In the genomic region with DNA sequence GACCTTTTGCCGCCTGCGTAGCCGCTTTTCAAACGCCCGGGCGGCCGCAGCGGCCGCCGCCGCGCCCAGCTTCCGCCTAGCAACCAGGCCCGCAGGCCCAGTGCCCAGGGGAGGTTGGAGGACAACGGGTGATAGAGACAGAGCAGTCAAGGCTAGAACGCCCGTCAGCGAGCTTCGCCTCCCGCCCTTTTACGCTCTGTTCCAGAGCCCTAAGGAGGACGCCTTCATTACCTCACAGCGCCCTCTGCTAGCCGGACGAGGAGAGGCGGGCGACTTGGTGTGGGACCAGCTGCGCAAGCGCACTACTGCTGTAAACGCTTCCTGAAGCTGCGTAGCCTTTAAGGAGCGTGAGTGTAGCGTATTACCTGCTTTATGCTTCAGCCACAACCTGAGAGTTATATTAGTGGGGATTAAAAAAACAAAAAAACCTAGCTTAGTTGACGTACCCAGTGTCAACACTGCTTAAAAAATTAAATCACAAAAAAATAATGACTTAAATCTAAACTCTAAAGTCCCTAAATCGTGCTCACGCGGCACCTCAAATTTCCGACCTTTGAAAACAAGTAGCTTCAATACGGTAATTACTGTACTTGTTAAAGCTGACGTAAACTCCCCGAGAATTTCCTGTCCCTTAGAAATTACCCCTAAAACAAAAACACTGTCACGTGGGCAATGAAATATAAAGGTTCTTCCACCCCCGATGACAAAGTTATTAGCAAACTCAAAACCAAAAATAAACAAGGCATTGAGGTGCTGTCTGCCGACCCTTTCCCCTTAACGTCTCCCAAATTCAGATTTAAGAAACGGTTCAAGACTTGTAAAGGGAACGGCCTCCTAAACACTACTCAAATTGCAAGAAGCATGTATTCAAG, we compare ENCODE assay signal across 1 cellular context.
TF ChIP-seq lines count a peak whose summit lies in the region.

Gene CEP120, minus strand, starts transcription at position 126 of the 872 bp plus-strand sequence. CDS start 405 bp downstream, outside the sequence.

TF ChIP-seq in HEK293, 187 proteins besides CTCF, POLR2A, EP300 and RAD21 (continued from another document and continues in another):
- TF ChIP-seq, protein P1, sequence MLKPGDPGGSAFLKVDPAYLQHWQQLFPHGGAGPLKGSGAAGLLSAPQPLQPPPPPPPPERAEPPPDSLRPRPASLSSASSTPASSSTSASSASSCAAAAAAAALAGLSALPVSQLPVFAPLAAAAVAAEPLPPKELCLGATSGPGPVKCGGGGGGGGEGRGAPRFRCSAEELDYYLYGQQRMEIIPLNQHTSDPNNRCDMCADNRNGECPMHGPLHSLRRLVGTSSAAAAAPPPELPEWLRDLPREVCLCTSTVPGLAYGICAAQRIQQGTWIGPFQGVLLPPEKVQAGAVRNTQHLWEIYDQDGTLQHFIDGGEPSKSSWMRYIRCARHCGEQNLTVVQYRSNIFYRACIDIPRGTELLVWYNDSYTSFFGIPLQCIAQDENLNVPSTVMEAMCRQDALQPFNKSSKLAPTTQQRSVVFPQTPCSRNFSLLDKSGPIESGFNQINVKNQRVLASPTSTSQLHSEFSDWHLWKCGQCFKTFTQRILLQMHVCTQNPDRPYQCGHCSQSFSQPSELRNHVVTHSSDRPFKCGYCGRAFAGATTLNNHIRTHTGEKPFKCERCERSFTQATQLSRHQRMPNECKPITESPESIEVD (tag by site-specific recombination; IDR thresholded peaks at IDR 0.05), result peak; percentile 88
- TF ChIP-seq ZBTB20 (tag by site-specific recombination; IDR thresholded peaks at IDR 0.05) (no peak), ZNF266 (tag by site-specific recombination; IDR thresholded peaks at IDR 0.05; ENCODE audit: low read depth) (no peak), ZNF302 (tag by site-specific recombination; IDR thresholded peaks at IDR 0.05; ENCODE audit: low read depth) (no peak), TCF7L2 (IDR thresholded peaks at IDR 0.05; ENCODE audit: borderline replicate concordance, low read depth, low read length) (no peak), ZNF138 (tag by site-specific recombination; IDR thresholded peaks at IDR 0.05; ENCODE audit: borderline replicate concordance) (no peak), GLIS1 (tag by site-specific recombination; IDR thresholded peaks at IDR 0.05) (peak; percentile 86), YY2 (tag by site-specific recombination; IDR thresholded peaks at IDR 0.05) (peak; percentile 46; the same call in 1 of the 2 replicates), ZBTB21 (tag by site-specific recombination; IDR thresholded peaks at IDR 0.05) (peak; percentile 70), ZNF514 (tag by site-specific recombination; IDR thresholded peaks at IDR 0.05) (no peak), YY1 (tag by site-specific recombination; IDR thresholded peaks at IDR 0.05) (no peak; the same call in 1 of the 2 replicates), ZXDB (tag by site-specific recombination; IDR thresholded peaks at IDR 0.05) (peak; percentile 85), SALL2 (tag by site-specific recombination; IDR thresholded peaks at IDR 0.05; ENCODE audit: borderline replicate concordance) (no peak), ZSCAN16 (tag by site-specific recombination; IDR thresholded peaks at IDR 0.05) (no peak), SCRT2 (tag by site-specific recombination; IDR thresholded peaks at IDR 0.05) (peak; percentile 54), ZNF777 (tag by site-specific recombination; IDR thresholded peaks at IDR 0.05; ENCODE audit: borderline replicate concordance) (no peak), SP2 (tag by site-specific recombination; IDR thresholded peaks at IDR 0.05) (peak; percentile 73), ZFP41 (tag by site-specific recombination; IDR thresholded peaks at IDR 0.05; ENCODE audit: borderline replicate concordance) (no peak), HOXC10 (CRISPR knock-in tag; IDR thresholded peaks at IDR 0.05) (no peak), SCRT1 (tag by site-specific recombination; IDR thresholded peaks at IDR 0.05; ENCODE audit: borderline replicate concordance) (no peak), ZNF747 (tag by site-specific recombination; IDR thresholded peaks at IDR 0.05) (no peak), ZNF513 (tag by site-specific recombination; IDR thresholded peaks at IDR 0.05) (no peak), REPIN1 (tag by site-specific recombination; IDR thresholded peaks at IDR 0.05; ENCODE audit: low read depth) (no peak), ZNF549 (tag by site-specific recombination; IDR thresholded peaks at IDR 0.05) (no peak), ZNF791 (tag by site-specific recombination; IDR thresholded peaks at IDR 0.05) (no peak), ZBTB1 (tag by site-specific recombination; IDR thresholded peaks at IDR 0.05) (no peak), ZNF785 (tag by site-specific recombination; IDR thresholded peaks at IDR 0.05) (0 out of 2 replicates have a peak, but pooled peaks have one; percentile 31), REST (tag by site-specific recombination; IDR thresholded peaks at IDR 0.05) (no peak), KLF17 (tag by site-specific recombination; IDR thresholded peaks at IDR 0.05) (0 out of 2 replicates have a peak, but pooled peaks have one; percentile 75), ZIC2 (tag by site-specific recombination; IDR thresholded peaks at IDR 0.05) (peak; percentile 59), ZFHX2 (tag by site-specific recombination; conservative IDR thresholded peaks at IDR 0.05) (no peak), KLF1 (tag by site-specific recombination; IDR thresholded peaks at IDR 0.05) (peak; percentile 80), ZNF621 (tag by site-specific recombination; IDR thresholded peaks at IDR 0.05) (no peak), ZNF629 (tag by site-specific recombination; IDR thresholded peaks at IDR 0.05) (peak; percentile 89), EGR2 (tag by site-specific recombination; IDR thresholded peaks at IDR 0.05; ENCODE audit: low read depth) (0 out of 2 replicates have a peak, but pooled peaks have one; percentile 12), GLI2 (tag by site-specific recombination; IDR thresholded peaks at IDR 0.05; ENCODE audit: borderline replicate concordance, low read depth) (no peak), ZNF324 (tag by site-specific recombination; IDR thresholded peaks at IDR 0.05) (0 out of 2 replicates have a peak, but pooled peaks have one; percentile 61), ZNF677 (tag by site-specific recombination; IDR thresholded peaks at IDR 0.05) (no peak), ZNF555 (tag by site-specific recombination; conservative IDR thresholded peaks at IDR 0.05) (no peak), ZBTB10 (tag by site-specific recombination; IDR thresholded peaks at IDR 0.05) (0 out of 2 replicates have a peak, but pooled peaks have one; percentile 60), ZNF426 (tag by site-specific recombination; IDR thresholded peaks at IDR 0.05) (no peak), ZNF623 (tag by site-specific recombination; IDR thresholded peaks at IDR 0.05) (peak; percentile 6; the same call in 1 of the 2 replicates), GLIS2 (tag by site-specific recombination; IDR thresholded peaks at IDR 0.05) (peak; percentile 49; the same call in 1 of the 2 replicates), ELK4 (IDR thresholded peaks at IDR 0.05; ENCODE audit: borderline replicate concordance, low read depth, low read length) (no peak)
- TF ChIP-seq, protein P2, sequence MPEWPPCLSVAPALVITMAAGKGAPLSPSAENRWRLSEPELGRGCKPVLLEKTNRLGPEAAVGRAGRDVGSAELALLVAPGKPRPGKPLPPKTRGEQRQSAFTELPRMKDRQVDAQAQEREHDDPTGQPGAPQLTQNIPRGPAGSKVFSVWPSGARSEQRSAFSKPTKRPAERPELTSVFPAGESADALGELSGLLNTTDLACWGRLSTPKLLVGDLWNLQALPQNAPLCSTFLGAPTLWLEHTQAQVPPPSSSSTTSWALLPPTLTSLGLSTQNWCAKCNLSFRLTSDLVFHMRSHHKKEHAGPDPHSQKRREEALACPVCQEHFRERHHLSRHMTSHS (tag by site-specific recombination; IDR thresholded peaks at IDR 0.05), result no peak
- TF ChIP-seq, protein P3, sequence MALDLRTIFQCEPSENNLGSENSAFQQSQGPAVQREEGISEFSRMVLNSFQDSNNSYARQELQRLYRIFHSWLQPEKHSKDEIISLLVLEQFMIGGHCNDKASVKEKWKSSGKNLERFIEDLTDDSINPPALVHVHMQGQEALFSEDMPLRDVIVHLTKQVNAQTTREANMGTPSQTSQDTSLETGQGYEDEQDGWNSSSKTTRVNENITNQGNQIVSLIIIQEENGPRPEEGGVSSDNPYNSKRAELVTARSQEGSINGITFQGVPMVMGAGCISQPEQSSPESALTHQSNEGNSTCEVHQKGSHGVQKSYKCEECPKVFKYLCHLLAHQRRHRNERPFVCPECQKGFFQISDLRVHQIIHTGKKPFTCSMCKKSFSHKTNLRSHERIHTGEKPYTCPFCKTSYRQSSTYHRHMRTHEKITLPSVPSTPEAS (tag by site-specific recombination; IDR thresholded peaks at IDR 0.05), result no peak
- TF ChIP-seq, protein P4, sequence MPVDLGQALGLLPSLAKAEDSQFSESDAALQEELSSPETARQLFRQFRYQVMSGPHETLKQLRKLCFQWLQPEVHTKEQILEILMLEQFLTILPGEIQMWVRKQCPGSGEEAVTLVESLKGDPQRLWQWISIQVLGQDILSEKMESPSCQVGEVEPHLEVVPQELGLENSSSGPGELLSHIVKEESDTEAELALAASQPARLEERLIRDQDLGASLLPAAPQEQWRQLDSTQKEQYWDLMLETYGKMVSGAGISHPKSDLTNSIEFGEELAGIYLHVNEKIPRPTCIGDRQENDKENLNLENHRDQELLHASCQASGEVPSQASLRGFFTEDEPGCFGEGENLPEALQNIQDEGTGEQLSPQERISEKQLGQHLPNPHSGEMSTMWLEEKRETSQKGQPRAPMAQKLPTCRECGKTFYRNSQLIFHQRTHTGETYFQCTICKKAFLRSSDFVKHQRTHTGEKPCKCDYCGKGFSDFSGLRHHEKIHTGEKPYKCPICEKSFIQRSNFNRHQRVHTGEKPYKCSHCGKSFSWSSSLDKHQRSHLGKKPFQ (tag by site-specific recombination; IDR thresholded peaks at IDR 0.05), result no peak
